Comparison of ENCODE assay signal across 24 cellular contexts in the genomic region with DNA sequence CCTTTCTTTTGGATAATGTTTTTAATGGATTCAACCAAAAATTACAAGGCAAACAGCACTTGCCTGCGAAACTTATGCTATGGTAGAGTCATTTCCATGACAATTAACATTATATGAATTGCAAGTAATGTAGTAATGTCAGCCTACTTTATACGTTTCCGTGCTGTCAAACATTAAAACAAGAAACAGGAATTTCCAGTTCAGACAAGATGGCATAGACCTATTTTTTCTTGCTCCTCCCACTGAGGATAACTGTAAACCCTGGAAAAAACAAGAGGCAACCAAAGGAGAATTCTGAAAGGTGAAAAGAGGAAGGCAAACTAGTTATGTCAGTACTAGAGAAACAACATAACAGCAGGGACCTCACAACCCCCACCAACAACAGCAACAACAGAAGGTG.
"Had no signal": no experiment of that assay in that cellular context is flagged by ENCODE, and none has a peak within 500 bp of the region (broad histone marks: within the 10 kb centered on the region; RNA-seq: fewer than 3 reads in every experiment).

No MANE protein-coding gene starts in this region.

- H3K9me3 Mint-ChIP-seq: activated CD4-positive, alpha-beta T cell treated with anti-CD3 and anti-CD28 coated beads, Interleukin-2, amount 10 ng/mL, durations not matched to agents 7 days and 5 days; activated naive CD4-positive, alpha-beta T cell treated with anti-CD3 and anti-CD28 coated beads for 36 hours; activated naive CD8-positive, alpha-beta T cell treated with anti-CD3 and anti-CD28 coated beads, Interleukin-2, amount 50 U/mL, for 24 hours; activated T-cell treated with anti-CD3 and anti-CD28 coated beads, Interleukin-2, amount 50 U/mL, for 24 hours; activated T-helper 2 cell treated with anti-CD3 and anti-CD28 coated beads, Interferon-gamma antibody, Interleukin-2, Interleukin-4, amounts not matched to agents 10 μg/mL and 5 μg/mL and 100 μg/mL, durations not matched to agents 14 hours and 24 hours and 36 hours; memory B cell; naive thymus-derived CD4-positive, alpha-beta T cell had no signal

- H3K4me1 Mint-ChIP-seq: activated CD4-positive, alpha-beta T cell treated with anti-CD3 and anti-CD28 coated beads, Interleukin-2, amount 10 ng/mL, durations not matched to agents 7 days and 5 days; memory B cell had no signal

- DNase-seq: activated CD4-positive, alpha-beta T cell treated with anti-CD3 and anti-CD28 coated beads, Interleukin-2, amount 10 ng/mL, durations not matched to agents 7 days and 5 days; activated CD8-positive, alpha-beta T cell treated with anti-CD3 and anti-CD28 coated beads, Interleukin-2, amount 10 ng/mL, durations not matched to agents 7 days and 5 days; activated naive CD4-positive, alpha-beta T cell treated with anti-CD3 and anti-CD28 coated beads for 36 hours; activated naive CD8-positive, alpha-beta T cell treated with anti-CD3 and anti-CD28 coated beads, Interleukin-2, amount 50 U/mL, for 24 hours; activated T-cell treated with anti-CD3 and anti-CD28 coated beads, Interleukin-2, amount 50 U/mL, for 24 hours; gastrocnemius medialis; head of caudate nucleus; kidney; left ventricle myocardium inferior; naive thymus-derived CD4-positive, alpha-beta T cell; posterior cingulate gyrus; retina; stimulated activated CD4-positive, alpha-beta T cell treated with anti-CD3 and anti-CD28 coated beads, Interleukin-2, amount 100 ng/mL, for 24 hours; stimulated activated naive CD8-positive, alpha-beta T cell treated with anti-CD3 and anti-CD28 coated beads, Interleukin-15, Interleukin-2, amounts not matched to agents 100 U/mL and 50 U/mL, for 24 hours; substantia nigra; T-helper 1 cell; T-helper 9 cell; tibial artery had no signal

- H3K27me3 ChIP-seq: ascending aorta, gastrocnemius medialis, neutrophil, tibial artery had no signal

- FAIRE-seq: kidney, urothelium cell line had no signal

- H3K27ac ChIP-seq: ascending aorta, coronary artery, gastrocnemius medialis, left ventricle myocardium inferior, neutrophil, tibial artery had no signal

- H3K9me3 ChIP-seq: ascending aorta, gastrocnemius medialis, left ventricle myocardium inferior, neutrophil, tibial artery had no signal

- H3K27ac Mint-ChIP-seq: activated CD4-positive, alpha-beta T cell treated with anti-CD3 and anti-CD28 coated beads, Interleukin-2, amount 10 ng/mL, durations not matched to agents 7 days and 5 days; activated CD8-positive, alpha-beta T cell treated with anti-CD3 and anti-CD28 coated beads, Interleukin-2, amount 10 ng/mL, durations not matched to agents 7 days and 5 days; activated naive CD4-positive, alpha-beta T cell treated with anti-CD3 and anti-CD28 coated beads for 36 hours; activated naive CD8-positive, alpha-beta T cell treated with anti-CD3 and anti-CD28 coated beads, Interleukin-2, amount 50 U/mL, for 24 hours; activated T-cell treated with anti-CD3 and anti-CD28 coated beads, Interleukin-2, amount 50 U/mL, for 24 hours; activated T-helper 2 cell treated with anti-CD3 and anti-CD28 coated beads, Interferon-gamma antibody, Interleukin-2, Interleukin-4, amounts not matched to agents 10 μg/mL and 5 μg/mL and 100 μg/mL, durations not matched to agents 14 hours and 24 hours and 36 hours; memory B cell had no signal

- H3K4me3 ChIP-seq: ascending aorta, coronary artery, gastrocnemius medialis, left ventricle myocardium inferior, tibial artery had no signal

- H3K27me3 Mint-ChIP-seq: activated CD4-positive, alpha-beta T cell treated with anti-CD3 and anti-CD28 coated beads, Interleukin-2, amount 10 ng/mL, durations not matched to agents 7 days and 5 days; activated naive CD8-positive, alpha-beta T cell treated with anti-CD3 and anti-CD28 coated beads, Interleukin-2, amount 50 U/mL, for 24 hours; activated T-cell treated with anti-CD3 and anti-CD28 coated beads, Interleukin-2, amount 50 U/mL, for 24 hours; memory B cell; naive thymus-derived CD4-positive, alpha-beta T cell had no signal

- ATAC-seq: activated CD8-positive, alpha-beta T cell treated with anti-CD3 and anti-CD28 coated beads, Interleukin-2, amount 10 ng/mL, durations not matched to agents 7 days and 5 days; activated naive CD8-positive, alpha-beta T cell treated with anti-CD3 and anti-CD28 coated beads, Interleukin-2, amount 50 U/mL, for 24 hours; gastrocnemius medialis; naive thymus-derived CD4-positive, alpha-beta T cell; stimulated activated naive CD8-positive, alpha-beta T cell treated with anti-CD3 and anti-CD28 coated beads, Interleukin-15, Interleukin-2, amounts not matched to agents 100 U/mL and 50 U/mL, for 24 hours had no signal

- H3K4me1 ChIP-seq: ascending aorta, gastrocnemius medialis had no signal

- H3K4me3 Mint-ChIP-seq: activated CD4-positive, alpha-beta T cell treated with anti-CD3 and anti-CD28 coated beads, Interleukin-2, amount 10 ng/mL, durations not matched to agents 7 days and 5 days; activated CD8-positive, alpha-beta T cell treated with anti-CD3 and anti-CD28 coated beads, Interleukin-2, amount 10 ng/mL, durations not matched to agents 7 days and 5 days; activated naive CD4-positive, alpha-beta T cell treated with anti-CD3 and anti-CD28 coated beads for 36 hours; activated naive CD8-positive, alpha-beta T cell treated with anti-CD3 and anti-CD28 coated beads, Interleukin-2, amount 50 U/mL, for 24 hours; activated T-cell treated with anti-CD3 and anti-CD28 coated beads, Interleukin-2, amount 50 U/mL, for 24 hours; memory B cell; naive thymus-derived CD4-positive, alpha-beta T cell had no signal
